ENCODE assay signal across 14 cellular contexts in the genomic region with DNA sequence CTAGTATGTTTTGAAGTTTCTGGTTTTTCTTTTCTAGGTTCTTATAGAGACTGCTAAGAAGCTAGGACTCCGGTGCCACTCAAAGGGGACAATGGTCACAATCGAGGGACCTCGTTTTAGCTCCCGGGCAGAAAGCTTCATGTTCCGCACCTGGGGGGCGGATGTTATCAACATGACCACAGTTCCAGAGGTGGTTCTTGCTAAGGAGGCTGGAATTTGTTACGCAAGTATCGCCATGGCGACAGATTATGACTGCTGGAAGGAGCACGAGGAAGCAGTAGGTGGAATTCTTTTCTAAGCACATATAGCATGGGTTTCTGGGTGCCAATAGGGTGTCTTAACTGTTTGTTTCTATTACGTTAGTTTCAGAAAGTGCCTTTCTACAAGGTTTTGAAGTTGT. TPM values are rescaled to one million over a fixed set of nuclear protein-coding genes. Genes with fewer than 3 reads are reported as not detected.
DNase-seq lines count a peak whose midpoint lies in the region; ATAC-seq and TF ChIP-seq lines count a peak whose summit lies in the region.
"Had no signal": no experiment of that assay in that cellular context is flagged by ENCODE, and none has a peak within 500 bp of the region (broad histone marks: within the 10 kb centered on the region; RNA-seq: fewer than 3 reads in every experiment).

No MANE protein-coding gene starts in this region.

- peaks cover 1 to 6% of the 10 kb centered on the region in 2 donors for H3K4me1 ChIP-seq in lung (ENCODE audit: control insufficient read depth in 2 of 2, insufficient read depth in 2 of 2, low read length in 2 of 2)

- H3K27ac ChIP-seq in AG04450 (ENCODE audit: low read depth, low read length) (no peak overlapping the region), lung (ENCODE audit: low read depth in 1 of 2, low read length in 1 of 2) (no peak overlapping the region)
- H3K27ac ChIP-seq: skin epidermis had no signal

- CTCF ChIA-PET in AG04450 (lab: Charles Lee), result interaction anchor here (0.9 to 2.3 kb wide), 4 partner anchors 41 to 598 kb away, joined by 3 to 13 read pairs (median 6); no protein-coding TSS in a partner anchor

- WGBS in lung, 2 donors, result 69 to 81% methylated on average over 11 of the region's 11 CpGs

- no peak for TF ChIP-seq CTCF in AG04450 (IDR thresholded peaks at IDR 0.05; ENCODE audit: low read depth, low read length)
- TF ChIP-seq CTCF in lung (IDR thresholded peaks at IDR 0.05; ENCODE audit: control extremely low read depth, extremely low read depth), result no peak

- H3K9me3 ChIP-seq in AG04450 (ENCODE audit: control insufficient read depth, insufficient read depth, low read length) (no peaks in the 10 kb centered on the region), lung (ENCODE audit: control insufficient read depth in 2 of 2, insufficient read depth in 1 of 2, low read length in 1 of 2) (no peaks in the 10 kb centered on the region)

- peak; percentile 81 for ATAC-seq in lung (ENCODE audit: insufficient read depth, low FRiP score)
- ATAC-seq in HG03045 (IDR thresholded peaks at IDR 0.05; ENCODE audit: unreplicated experiment), result no peak
- ATAC-seq: K562 had no signal

- no peaks in the 10 kb centered on the region for H3K27me3 ChIP-seq in AG04450 (ENCODE audit: control insufficient read depth, insufficient read depth, low read length)
- no peaks in the 10 kb centered on the region for H3K27me3 ChIP-seq in lung (ENCODE audit: control insufficient read depth, insufficient read depth)

- peak; percentile 39 for DNase-seq in AG04450 (ENCODE audit: low read depth, low spot score)
- DNase-seq in MV-4-11 (lab: John Stamatoyannopoulos, UW), result peak; percentile 17
- DNase-seq in fibroblast of gingiva (ENCODE audit: low read depth), result peak; percentile 49
- peak; percentile 73 for DNase-seq in lung (ENCODE audit: low spot score)
- no peak for DNase-seq in UCSD-AML1 (lab: John Stamatoyannopoulos, UW; ENCODE audit: unreplicated experiment)
- no peak for DNase-seq in NCI-H748 treated with DMSO at 0.1 percent for 48 hours (lab: John Stamatoyannopoulos, UW)
- DNase-seq in NCI-H1092 (lab: John Stamatoyannopoulos, UW), result no peak
- DNase-seq: activated CD8-positive, alpha-beta memory T cell treated with anti-CD3 and anti-CD28 coated beads for 24 hours; DMS79; effector CD4-positive, alpha-beta T cell; NCI-H1930 had no signal

- H3K36me3 ChIP-seq in lung (ENCODE audit: control insufficient read depth in 2 of 2, insufficient read depth in 2 of 2, low read length in 2 of 2), result peaks cover 4 to 20% of the 10 kb centered on the region in 2 donors

- H3K4me3 ChIP-seq in AG04450 (ENCODE audit: low read depth, low read length) (no peak overlapping the region), lung (no peak overlapping the region)
- H3K4me3 ChIP-seq: K562, skin epidermis had no signal

- POLR2A ChIA-PET in AG04450 (lab: Yijun Ruan, JAX), result no interaction called here

RNA-seq across cellular contexts. Expression of gene MTAP, which starts 52.2 kb away (rescaled TPM):
- 21.7 and 26.1 TPM in 2 replicates for polyA plus RNA-seq in AG04450 (2011; rRNA removed)
- polyA minus RNA-seq in AG04450 (2011; rRNA and poly(A)+ RNA removed), result 25.3 and 28.9 TPM in 2 replicates
- 10 to 100 TPM; 26.4 to 31.5 TPM for total RNA-seq in lung
- 10 to 100 TPM in 1 of 2 donors, 1 to 10 TPM in 1; 10.0 to 11.1 TPM for polyA plus RNA-seq in lung
- polyA plus RNA-seq: K562 had no signal

Comparison
In these comparisons a context has a peak if more than half of its experiments do, and no peak if none do; other contexts are left out.
1. DNase-seq: peak in AG04450 (single experiment), MV-4-11 (single experiment), fibroblast of gingiva (single experiment) and lung (single experiment); none in UCSD-AML1 (single experiment), NCI-H748 treated with DMSO at 0.1 percent for 48 hours (single experiment) and NCI-H1092 (single experiment).